Comparison of ENCODE assay signal across 16 cellular contexts in the genomic region with DNA sequence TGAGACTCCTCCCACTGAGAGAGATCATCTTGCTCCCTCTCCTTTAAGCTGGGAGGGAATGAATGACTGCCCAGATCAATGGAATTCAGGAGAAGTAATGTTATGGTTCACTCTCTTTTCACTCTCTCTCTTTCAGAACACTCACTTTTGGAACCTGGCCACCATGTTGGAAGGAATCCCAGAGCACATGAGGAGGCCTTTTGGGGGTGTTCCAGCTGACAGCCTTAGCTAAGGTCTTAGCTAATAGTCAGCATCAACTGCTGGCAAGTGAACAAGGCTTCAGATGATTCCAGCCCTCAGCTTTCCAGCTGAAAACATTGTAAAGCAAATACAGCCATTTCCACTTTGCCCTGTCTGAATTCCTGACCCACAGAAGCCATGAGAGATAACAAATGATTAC.
DNase-seq lines count a peak whose midpoint lies in the region; ATAC-seq, FAIRE-seq and TF ChIP-seq lines count a peak whose summit lies in the region.
"Had no signal": no experiment of that assay in that cellular context is flagged by ENCODE, and none has a peak within 500 bp of the region (broad histone marks: within the 10 kb centered on the region; RNA-seq: fewer than 3 reads in every experiment).

No MANE protein-coding gene starts in this region.

- H3K27me3 Mint-ChIP-seq in stimulated activated naive CD8-positive, alpha-beta T cell treated with anti-CD3 and anti-CD28 coated beads, Interleukin-15, amount 100 ng/mL, for 72 hours: no peaks in the 10 kb centered on the region
- H3K27me3 Mint-ChIP-seq: memory B cell had no signal

- no peak for ATAC-seq in stimulated activated naive CD8-positive, alpha-beta T cell treated with anti-CD3 and anti-CD28 coated beads, Interleukin-15, amount 100 ng/mL, for 72 hours
- ATAC-seq: pancreas had no signal

- no peak overlapping the region for H3K4me3 Mint-ChIP-seq in stimulated activated naive CD8-positive, alpha-beta T cell treated with anti-CD3 and anti-CD28 coated beads, Interleukin-15, amount 100 ng/mL, for 72 hours
- H3K4me3 Mint-ChIP-seq: memory B cell had no signal

- FAIRE-seq in HTR-8/SVneo (lab: Jason Lieb, UNC): no peak
- FAIRE-seq: pancreas had no signal

- peak; percentile 6 for DNase-seq in AG08396 (ENCODE audit: low spot score)
- DNase-seq in NCI-H1092 treated with DMSO at 0.1 percent for 48 hours (lab: John Stamatoyannopoulos, UW): peak; percentile 94
- DNase-seq in cardiac fibroblast (ENCODE audit: low read depth in 2 of 2): peak; percentile 61 to 65
- peak; percentile 91 for DNase-seq in medulla oblongata (ENCODE audit: extremely low spot score)
- DNase-seq in HK-2 (ENCODE audit: unreplicated experiment): no peak
- DNase-seq in HTR-8/SVneo (ENCODE audit: insufficient read length, low spot score): no peak
- no peak for DNase-seq in stimulated activated naive CD8-positive, alpha-beta T cell treated with anti-CD3 and anti-CD28 coated beads, Interleukin-15, amount 100 ng/mL, for 72 hours
- DNase-seq in amniotic stem cell (lab: John Stamatoyannopoulos, UW): no peak
- DNase-seq: activated CD4-positive, alpha-beta T cell treated with anti-CD3 and anti-CD28 coated beads for 1 hour; activated T-cell treated with anti-CD3 and anti-CD28 coated beads, Interleukin-2, amount 50 U/mL, for 1 hour; DMS53; PC-9 had no signal

- no peak for TF ChIP-seq CTCF in cardiac fibroblast (IDR thresholded peaks at IDR 0.05; ENCODE audit: low read depth, low read length)

- peaks cover 16 to 24% of the 10 kb centered on the region in 2 donors for H3K9me3 Mint-ChIP-seq in stimulated activated naive CD8-positive, alpha-beta T cell treated with anti-CD3 and anti-CD28 coated beads, Interleukin-15, amount 100 ng/mL, for 72 hours

- H3K27ac Mint-ChIP-seq in stimulated activated naive CD8-positive, alpha-beta T cell treated with anti-CD3 and anti-CD28 coated beads, Interleukin-15, amount 100 ng/mL, for 72 hours: peak overlapping the region in 1 of 2 donors; percentile 83
- H3K27ac Mint-ChIP-seq: memory B cell had no signal

- H3K4me1 Mint-ChIP-seq in stimulated activated naive CD8-positive, alpha-beta T cell treated with anti-CD3 and anti-CD28 coated beads, Interleukin-15, amount 100 ng/mL, for 72 hours: no peaks in the 10 kb centered on the region

- H3K4me3 ChIP-seq in cardiac fibroblast (replicated peaks in 1 of 2; ENCODE audit: low read depth in 2 of 2, low read length in 2 of 2): no peak overlapping the region
- H3K4me3 ChIP-seq: ascending aorta, pancreas, PC-9, uterus had no signal

Comparison
In these comparisons a context has a peak if more than half of its experiments do, and no peak if none do; other contexts are left out.
1. DNase-seq: peak in AG08396 (single experiment), NCI-H1092 treated with DMSO at 0.1 percent for 48 hours (single experiment), cardiac fibroblast (2 of 2) and medulla oblongata (single experiment); none in HK-2 (single experiment), HTR-8/SVneo (single experiment), stimulated activated naive CD8-positive, alpha-beta T cell treated with anti-CD3 and anti-CD28 coated beads, Interleukin-15, amount 100 ng/mL, for 72 hours (0 of 2) and amniotic stem cell (single experiment).